30 cellular contexts compared by ENCODE assay signal in genomic region chr20:48416002-48416401, GRCh38.
"Had no signal": no experiment of that assay in that cellular context is flagged by ENCODE, and none has a peak within 500 bp of the region (broad histone marks: within the 10 kb centered on the region; RNA-seq: fewer than 3 reads in every experiment).

No MANE protein-coding gene starts in this region.

- H3K9me3 Mint-ChIP-seq: activated CD4-positive, alpha-beta memory T cell treated with anti-CD3 and anti-CD28 coated beads for 36 hours; central memory CD8-positive, alpha-beta T cell; dendritic cell treated with granulocyte-macrophage colony-stimulating factor and Interleukin-4, amounts not matched to agents 40 ng/mL and 50 ng/mL, for 4 days; immature natural killer cell; memory B cell; naive thymus-derived CD4-positive, alpha-beta T cell; T-helper 1 cell treated with Interleukin-12 subunit alpha and Interleukin-12 subunit beta and Interleukin-4 antibody, amounts not matched to agents 30 μg/mL and 1 μg/mL, for 36 hours had no signal

- FAIRE-seq: kidney, TTC549 had no signal

- H3K4me1 Mint-ChIP-seq: central memory CD8-positive, alpha-beta T cell; endodermal cell; immature natural killer cell; naive thymus-derived CD4-positive, alpha-beta T cell had no signal

- H3K36me3 ChIP-seq: esophagus muscularis mucosa, heart left ventricle, ovary, prostate gland, spleen, stomach, thyroid gland, upper lobe of left lung, vagina had no signal

- H3K27me3 ChIP-seq: esophagus muscularis mucosa, ovary, thyroid gland, upper lobe of left lung, vagina had no signal

- ATAC-seq: foreskin keratinocyte; heart left ventricle; naive thymus-derived CD4-positive, alpha-beta T cell had no signal

- H3K4me3 ChIP-seq: esophagus muscularis mucosa, heart left ventricle, ovary, prostate gland, spleen, stomach, thyroid gland, upper lobe of left lung, vagina had no signal

- H3K27ac ChIP-seq: esophagus muscularis mucosa, foreskin keratinocyte, heart left ventricle, ovary, prostate gland, spleen, stomach, thyroid gland, upper lobe of left lung, vagina, VCaP had no signal

- H3K9me3 ChIP-seq: esophagus muscularis mucosa, heart left ventricle, ovary, prostate gland, spleen, stomach, thyroid gland, upper lobe of left lung, vagina had no signal

- H3K36me3 Mint-ChIP-seq: activated CD4-positive, alpha-beta memory T cell treated with anti-CD3 and anti-CD28 coated beads for 36 hours; immature natural killer cell; memory B cell; naive thymus-derived CD4-positive, alpha-beta T cell had no signal

- H3K27ac Mint-ChIP-seq: activated CD4-positive, alpha-beta memory T cell treated with anti-CD3 and anti-CD28 coated beads for 36 hours; dendritic cell treated with granulocyte-macrophage colony-stimulating factor and Interleukin-4, amounts not matched to agents 40 ng/mL and 50 ng/mL, for 4 days; endodermal cell; immature natural killer cell; memory B cell; naive thymus-derived CD4-positive, alpha-beta T cell; T-helper 1 cell treated with Interleukin-12 subunit alpha and Interleukin-12 subunit beta and Interleukin-4 antibody, amounts not matched to agents 30 μg/mL and 1 μg/mL, for 36 hours had no signal

- H3K4me3 Mint-ChIP-seq: activated CD4-positive, alpha-beta memory T cell treated with anti-CD3 and anti-CD28 coated beads for 36 hours; central memory CD8-positive, alpha-beta T cell; dendritic cell treated with granulocyte-macrophage colony-stimulating factor and Interleukin-4, amounts not matched to agents 40 ng/mL and 50 ng/mL, for 4 days; endodermal cell; immature natural killer cell; memory B cell; naive thymus-derived CD4-positive, alpha-beta T cell; T-helper 1 cell treated with Interleukin-12 subunit alpha and Interleukin-12 subunit beta and Interleukin-4 antibody, amounts not matched to agents 30 μg/mL and 1 μg/mL, for 36 hours had no signal

- H3K4me1 ChIP-seq: esophagus muscularis mucosa, foreskin keratinocyte, heart left ventricle, prostate gland, spleen, thyroid gland, upper lobe of left lung had no signal

- DNase-seq: activated CD4-positive, alpha-beta memory T cell treated with anti-CD3 and anti-CD28 coated beads for 36 hours; activated CD4-positive, alpha-beta T cell treated with anti-CD3 and anti-CD28 coated beads for 48 hours; activated effector memory CD4-positive, alpha-beta T cell treated with Interleukin-2 at 50 U/mL for 16 hours; activated naive CD4-positive, alpha-beta T cell treated with Interleukin-2 at 50 U/mL for 16 hours; activated T-cell treated with anti-CD3 and anti-CD28 coated beads, Interleukin-2, amount 50 U/mL, for 48 hours; amygdala; endodermal cell; foreskin keratinocyte; heart left ventricle; hypothalamus; immature natural killer cell; kidney; midbrain; naive thymus-derived CD4-positive, alpha-beta T cell; ovary; spleen; stimulated activated CD4-positive, alpha-beta T cell treated with anti-CD3 and anti-CD28 coated beads, Interleukin-2, amount 100 ng/mL, for 48 hours; stomach; T-helper 9 cell; thyroid gland; upper lobe of left lung had no signal
